Comparison of ENCODE assay signal across 8 cellular contexts in the genomic region with DNA sequence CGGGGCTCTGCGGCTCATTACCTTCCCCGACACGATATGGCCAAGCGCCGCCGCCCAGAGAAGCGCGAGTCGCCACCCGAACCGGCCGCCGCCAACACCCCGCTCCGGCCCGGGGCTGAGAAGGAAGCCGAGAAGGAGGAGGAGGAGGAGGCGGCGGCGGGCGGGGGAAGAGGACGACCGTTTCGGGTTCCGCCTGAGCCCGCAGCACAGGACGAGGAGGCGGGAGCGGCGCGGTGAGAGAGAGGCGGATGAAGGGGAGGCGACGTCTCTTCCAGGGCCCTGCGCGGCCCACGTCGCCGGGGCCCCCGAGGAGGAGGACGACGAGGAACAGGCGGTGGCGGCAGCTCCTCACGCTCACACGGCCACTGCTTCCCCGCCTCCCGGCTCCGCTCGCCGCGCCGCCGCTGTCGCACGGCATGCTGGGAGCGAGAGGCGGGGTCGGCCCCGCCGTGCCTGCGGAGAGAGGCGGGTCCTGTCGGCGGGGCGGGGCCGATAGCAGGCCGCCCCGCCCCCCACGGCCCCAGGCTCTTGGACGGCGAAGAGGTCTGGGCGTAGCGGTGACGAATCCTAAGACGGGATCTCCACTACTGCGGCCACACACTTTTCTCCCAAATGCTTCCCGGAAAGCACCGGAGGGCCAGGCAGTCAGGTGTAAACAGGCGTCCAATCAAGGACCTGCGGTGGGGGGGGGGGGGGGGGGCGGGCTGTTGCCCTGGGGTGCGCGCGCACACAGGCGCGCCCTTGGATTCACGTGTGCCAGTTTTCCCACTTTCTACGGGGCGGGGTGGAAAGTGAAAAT.
DNase-seq lines count a peak whose midpoint lies in the region; ATAC-seq, FAIRE-seq and TF ChIP-seq lines count a peak whose summit lies in the region.

No MANE protein-coding gene starts in this region.

- TF ChIP-seq CTCF in psoas muscle (IDR thresholded peaks at IDR 0.05): no peak

- intact Hi-C loops in right cardiac atrium (cut with DNase I): loop anchor here in 1 of 4 donors (10.0 kb wide), 1 partner anchor 53 kb away; no protein-coding TSS in a partner anchor
- intact Hi-C loops in psoas muscle (cut with DNase I): no loop called here

- H3K4me3 ChIP-seq in right cardiac atrium (ENCODE audit: low read length) (peak overlapping the region; percentile 86), psoas muscle (peak overlapping the region; percentile 75), urinary bladder (ENCODE audit: low read depth, low read length) (peak overlapping the region; percentile 53)

- peak; percentile 83 for TF ChIP-seq POLR2A in GM12891 (IDR thresholded peaks at IDR 0.05; ENCODE audit: low read depth, low read length)

- ATAC-seq in HG02610 (IDR thresholded peaks at IDR 0.05; ENCODE audit: unreplicated experiment) (peak; percentile 72), right cardiac atrium (peak; percentile 98), psoas muscle (peak; percentile 92 to 95 (median 94))

- DNase-seq in GM12891 (ENCODE audit: insufficient read length, low spot score) (peak; percentile 78), NCI-H1092 (lab: John Stamatoyannopoulos, UW) (peak; percentile 89), T-helper 2 cell (peak; percentile 76 to 92 (median 84)), anterior cingulate cortex (lab: John Stamatoyannopoulos, UW) (peak in 56 of 58 donors; percentile 57 to 99 (median 90)), right cardiac atrium (peak; percentile 96 to 99 (median 98)), psoas muscle (peak; percentile 95 to 97)

- FAIRE-seq in GM12891 (lab: Jason Lieb, UNC): peak; percentile 86

- WGBS in right cardiac atrium: under 1% methylated on average over 91 of the region's 91 CpGs
- 0 to 1% (median 0%) methylated on average over 73 to 91 of the region's 91 CpGs for whole genome bisulfite sequencing in psoas muscle, 3 donors
- under 1% methylated on average over 91 of the region's 91 CpGs for WGBS in urinary bladder

- H3K27ac ChIP-seq in right cardiac atrium (ENCODE audit: low read length) (peak overlapping the region; percentile 94), psoas muscle (peak overlapping the region; percentile 92), urinary bladder (ENCODE audit: low read depth) (peak overlapping the region; percentile 82)

- H3K4me1 ChIP-seq in right cardiac atrium (ENCODE audit: control insufficient read depth, insufficient read depth, low read length) (peaks cover 2% of the 10 kb centered on the region), psoas muscle (peaks cover 10% of the 10 kb centered on the region), urinary bladder (ENCODE audit: insufficient read depth) (no peaks in the 10 kb centered on the region)

- H3K27me3 ChIP-seq in right cardiac atrium (ENCODE audit: control insufficient read depth, insufficient read depth) (no peaks in the 10 kb centered on the region), psoas muscle (ENCODE audit: insufficient read depth in 3 of 3, low read length in 2 of 3) (no peaks in the 10 kb centered on the region)

- no peaks in the 10 kb centered on the region for H3K9me3 ChIP-seq in right cardiac atrium (ENCODE audit: control insufficient read depth, low read length)
- H3K9me3 ChIP-seq in psoas muscle: no peaks in the 10 kb centered on the region

- H3K36me3 ChIP-seq in psoas muscle (ENCODE audit: insufficient read depth in 1 of 2, low read depth in 1 of 2) (no peaks in the 10 kb centered on the region), urinary bladder (ENCODE audit: insufficient read depth) (no peaks in the 10 kb centered on the region)

TF ChIP-seq in GM12891, 5 proteins besides CTCF, POLR2A, EP300 and RAD21:
- TF ChIP-seq POLR2AphosphoS5 (IDR thresholded peaks at IDR 0.05; ENCODE audit: low read depth, low read length) (peak; percentile 85), PAX5 (IDR thresholded peaks at IDR 0.05; ENCODE audit: insufficient read depth, low read length, severe bottlenecking) (no peak), POU2F2 (IDR thresholded peaks at IDR 0.05; ENCODE audit: low read depth, low read length) (no peak; the same call in 1 of the 2 replicates), SPI1 (IDR thresholded peaks at IDR 0.05; ENCODE audit: low read depth, low read length) (no peak), TAF1 (IDR thresholded peaks at IDR 0.05; ENCODE audit: low read depth, low read length) (0 out of 2 replicates have a peak, but pooled peaks have one; percentile 44)

Comparison
In these comparisons a context has a peak if more than half of its experiments do, and no peak if none do; other contexts are left out.
1. Peak in every context shown above with its lines: DNase-seq, ATAC-seq, H3K4me3 ChIP-seq and H3K27ac ChIP-seq.